ENCODE assay signal across 8 cellular contexts in the genomic region with DNA sequence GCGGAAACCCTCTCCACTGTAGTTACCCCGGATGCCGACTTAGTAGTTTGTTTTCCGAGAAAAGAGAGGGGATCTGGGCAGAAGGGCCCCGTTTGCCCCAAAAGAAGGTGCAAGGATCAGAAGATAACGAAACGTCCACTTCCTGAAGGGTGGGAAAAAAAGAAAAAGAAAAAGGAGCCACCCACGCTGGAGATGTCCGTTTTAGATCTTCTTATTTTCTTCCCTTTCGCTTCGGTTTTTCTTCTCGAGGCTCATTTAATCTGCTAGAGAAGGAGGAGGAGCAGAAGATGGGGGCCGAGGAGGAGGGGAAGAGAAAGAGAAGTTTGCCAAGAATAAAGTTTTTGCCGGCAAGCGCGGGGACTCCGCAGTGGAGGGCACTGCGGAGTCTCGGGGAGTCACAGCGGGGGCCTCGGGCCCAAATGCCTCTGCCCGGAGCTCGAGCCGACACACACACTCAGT. TPM values are rescaled to one million over a fixed set of nuclear protein-coding genes. Genes with fewer than 3 reads are reported as not detected.
DNase-seq lines count a peak whose midpoint lies in the region; ATAC-seq and TF ChIP-seq lines count a peak whose summit lies in the region.

No MANE protein-coding gene starts in this region.

- CTCF ChIA-PET in activated CD4-positive, alpha-beta T cell treated with anti-CD3 and anti-CD28 coated beads, Interleukin-2, amount 10 ng/mL, durations not matched to agents 7 days and 5 days (lab: Charles Lee), result interaction anchor here (0.6 to 1.2 kb wide), 4 partner anchors 18 to 133 kb away, joined by 4 read pairs; no protein-coding TSS in a partner anchor

- in situ Hi-C loops in GM13976 (cut with MboI; ENCODE audit: low sequenced_read_pairs, unreplicated experiment), result no loop called here

- TF ChIP-seq CTCF in GM13976 (IDR thresholded peaks at IDR 0.05; ENCODE audit: borderline replicate concordance, control extremely low read depth, extremely low read depth, insufficient read depth, missing control alignments), result no peak

- peak; percentile 18 for DNase-seq in stimulated activated CD8-positive, alpha-beta memory T cell treated with anti-CD3 and anti-CD28 coated beads, Interleukin-15, amount 100 ng/mL, for 24 hours (ENCODE audit: low read depth)
- no peak for DNase-seq in stimulated activated CD8-positive, alpha-beta memory T cell treated with anti-CD3 and anti-CD28 coated beads, Interleukin-4, amount 100 ng/mL, for 48 hours
- peak; percentile 47 for DNase-seq in activated CD4-positive, alpha-beta T cell treated with anti-CD3 and anti-CD28 coated beads, Interleukin-2, amount 10 ng/mL, durations not matched to agents 7 days and 5 days
- no peak for DNase-seq in stimulated activated naive CD8-positive, alpha-beta T cell treated with anti-CD3 and anti-CD28 coated beads, Interleukin-15, amount 100 ng/mL, for 72 hours
- DNase-seq in stimulated activated CD4-positive, alpha-beta T cell treated with anti-CD3 and anti-CD28 coated beads, Interleukin-4, amount 100 ng/mL, for 1 hour, result no peak
- DNase-seq in GM13976 (ENCODE audit: low spot score), result no peak
- DNase-seq in activated CD8-positive, alpha-beta memory T cell treated with anti-CD3 and anti-CD28 coated beads for 24 hours, result no peak

- no peaks in the 10 kb centered on the region for H3K9me3 Mint-ChIP-seq in activated CD4-positive, alpha-beta T cell treated with anti-CD3 and anti-CD28 coated beads, Interleukin-2, amount 10 ng/mL, durations not matched to agents 7 days and 5 days
- no peaks in the 10 kb centered on the region for H3K9me3 Mint-ChIP-seq in stimulated activated naive CD8-positive, alpha-beta T cell treated with anti-CD3 and anti-CD28 coated beads, Interleukin-15, amount 100 ng/mL, for 72 hours

- peak overlapping the region; percentile 48 for H3K4me3 ChIP-seq in iPS-11a (ENCODE audit: low read depth, low read length)

- peaks cover 36% of the 10 kb centered on the region for H3K36me3 Mint-ChIP-seq in activated CD4-positive, alpha-beta T cell treated with anti-CD3 and anti-CD28 coated beads, Interleukin-2, amount 10 ng/mL, durations not matched to agents 7 days and 5 days (ENCODE audit: low read depth)

- H3K27me3 Mint-ChIP-seq in activated CD4-positive, alpha-beta T cell treated with anti-CD3 and anti-CD28 coated beads, Interleukin-2, amount 10 ng/mL, durations not matched to agents 7 days and 5 days, result peaks cover 21% of the 10 kb centered on the region
- H3K27me3 Mint-ChIP-seq in stimulated activated naive CD8-positive, alpha-beta T cell treated with anti-CD3 and anti-CD28 coated beads, Interleukin-15, amount 100 ng/mL, for 72 hours, result no peaks in the 10 kb centered on the region

- POLR2A ChIA-PET in activated CD4-positive, alpha-beta T cell treated with anti-CD3 and anti-CD28 coated beads, Interleukin-2, amount 10 ng/mL, durations not matched to agents 7 days and 5 days (lab: Charles Lee), result interaction anchor here (0.6 to 1.1 kb wide), 3 partner anchors 11 to 75 kb away, joined by 3 to 4 read pairs (median 3); no protein-coding TSS in a partner anchor

- ATAC-seq in stimulated activated naive CD8-positive, alpha-beta T cell treated with anti-CD3 and anti-CD28 coated beads, Interleukin-15, amount 100 ng/mL, for 72 hours, result no peak

- peaks cover 26% of the 10 kb centered on the region for H3K4me1 Mint-ChIP-seq in activated CD4-positive, alpha-beta T cell treated with anti-CD3 and anti-CD28 coated beads, Interleukin-2, amount 10 ng/mL, durations not matched to agents 7 days and 5 days
- peaks cover 29% of the 10 kb centered on the region for H3K4me1 Mint-ChIP-seq in stimulated activated naive CD8-positive, alpha-beta T cell treated with anti-CD3 and anti-CD28 coated beads, Interleukin-15, amount 100 ng/mL, for 72 hours

- H3K4me3 Mint-ChIP-seq in activated CD4-positive, alpha-beta T cell treated with anti-CD3 and anti-CD28 coated beads, Interleukin-2, amount 10 ng/mL, durations not matched to agents 7 days and 5 days, result peak overlapping the region; percentile 87
- peak overlapping the region; percentile 88 to 90 for H3K4me3 Mint-ChIP-seq in stimulated activated naive CD8-positive, alpha-beta T cell treated with anti-CD3 and anti-CD28 coated beads, Interleukin-15, amount 100 ng/mL, for 72 hours

- peak overlapping the region; percentile 95 for H3K27ac Mint-ChIP-seq in activated CD4-positive, alpha-beta T cell treated with anti-CD3 and anti-CD28 coated beads, Interleukin-2, amount 10 ng/mL, durations not matched to agents 7 days and 5 days
- H3K27ac Mint-ChIP-seq in stimulated activated naive CD8-positive, alpha-beta T cell treated with anti-CD3 and anti-CD28 coated beads, Interleukin-15, amount 100 ng/mL, for 72 hours, result peak overlapping the region; percentile 97 to 98

RNA-seq across cellular contexts. Expression of gene LEF1, which starts 0.5 kb away (rescaled TPM):
- 100 to 1,000 TPM; 386 to 498 TPM for total RNA-seq in activated CD4-positive, alpha-beta T cell treated with anti-CD3 and anti-CD28 coated beads, Interleukin-2, amount 10 ng/mL, durations not matched to agents 7 days and 5 days

Comparison
In these comparisons a context has a peak if more than half of its experiments do, and no peak if none do; other contexts are left out.
1. DNase-seq: peak in stimulated activated CD8-positive, alpha-beta memory T cell treated with anti-CD3 and anti-CD28 coated beads, Interleukin-15, amount 100 ng/mL, for 24 hours (single experiment) and activated CD4-positive, alpha-beta T cell treated with anti-CD3 and anti-CD28 coated beads, Interleukin-2, amount 10 ng/mL, durations not matched to agents 7 days and 5 days (single experiment); none in stimulated activated CD8-positive, alpha-beta memory T cell treated with anti-CD3 and anti-CD28 coated beads, Interleukin-4, amount 100 ng/mL, for 48 hours (single experiment), stimulated activated naive CD8-positive, alpha-beta T cell treated with anti-CD3 and anti-CD28 coated beads, Interleukin-15, amount 100 ng/mL, for 72 hours (0 of 2), stimulated activated CD4-positive, alpha-beta T cell treated with anti-CD3 and anti-CD28 coated beads, Interleukin-4, amount 100 ng/mL, for 1 hour (single experiment), GM13976 (single experiment) and activated CD8-positive, alpha-beta memory T cell treated with anti-CD3 and anti-CD28 coated beads for 24 hours (single experiment).